9 cellular contexts compared by ENCODE assay signal in the genomic region with DNA sequence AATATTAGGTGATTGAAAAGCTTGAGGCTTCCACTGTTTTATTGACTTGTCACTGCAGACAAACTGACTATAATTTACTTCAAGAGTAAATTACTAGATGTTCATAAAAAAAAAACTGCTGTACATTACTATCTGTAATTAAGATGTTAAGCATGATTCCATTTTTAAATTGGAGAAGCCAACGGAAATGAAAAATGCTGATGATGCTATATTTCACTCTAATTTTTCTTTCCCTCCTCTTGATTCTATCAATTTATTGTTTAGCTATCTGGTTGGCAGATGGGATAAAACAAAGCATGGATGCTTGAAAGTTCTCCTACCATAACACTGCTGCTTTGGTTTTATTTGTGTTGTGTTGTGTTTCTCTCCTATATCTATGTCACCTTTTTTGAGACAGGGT. TPM values are rescaled to one million over a fixed set of nuclear protein-coding genes. Genes with fewer than 3 reads are reported as not detected.
"Had no signal": no experiment of that assay in that cellular context is flagged by ENCODE, and none has a peak within 500 bp of the region (broad histone marks: within the 10 kb centered on the region; RNA-seq: fewer than 3 reads in every experiment).

No MANE protein-coding gene starts in this region.

- FAIRE-seq: H54, HTR-8/SVneo had no signal

- H3K4me2 ChIP-seq: KMS-11 had no signal

- H3K4me3 ChIP-seq: GM23248 had no signal

- H3K4me3 Mint-ChIP-seq: H9 had no signal

- H3K9ac ChIP-seq: GM23248, KMS-11 had no signal

- H3K27ac Mint-ChIP-seq: H9 had no signal

- H3K27ac ChIP-seq: GM23248, KMS-11 had no signal

- H2AFZ ChIP-seq: GM23248 had no signal

- DNase-seq: GM23248, GOT3, H9, HCEC 1CT, KBM-7 had no signal

RNA-seq across cellular contexts. Expression of a gene that starts 41.0 kb away (rescaled TPM):
- total RNA-seq: HT-29 had no signal
- polyA plus RNA-seq: GM23248 had no signal
